8 cellular contexts compared by ENCODE assay signal in genomic region chr17:28270055-28270454, GRCh38.
"Had no signal": no experiment of that assay in that cellular context is flagged by ENCODE, and none has a peak within 500 bp of the region (broad histone marks: within the 10 kb centered on the region; RNA-seq: fewer than 3 reads in every experiment).

No MANE protein-coding gene starts in this region.

- ATAC-seq: GM23338, HepG2 had no signal

- H3K36me3 Mint-ChIP-seq: IgD-negative memory B cell had no signal

- H3K27ac Mint-ChIP-seq: GM23338, H9, IgD-negative memory B cell had no signal

- H3K4me3 Mint-ChIP-seq: GM23338, H9, IgD-negative memory B cell had no signal

- H3K27ac ChIP-seq: HL-60 had no signal

- DNase-seq: HCEC 1CT had no signal

- FAIRE-seq: H1, H54, HepG2 had no signal

- H3K4me3 ChIP-seq: GM23338 had no signal
